Comparison of ENCODE assay signal across 8 cellular contexts in the genomic region with DNA sequence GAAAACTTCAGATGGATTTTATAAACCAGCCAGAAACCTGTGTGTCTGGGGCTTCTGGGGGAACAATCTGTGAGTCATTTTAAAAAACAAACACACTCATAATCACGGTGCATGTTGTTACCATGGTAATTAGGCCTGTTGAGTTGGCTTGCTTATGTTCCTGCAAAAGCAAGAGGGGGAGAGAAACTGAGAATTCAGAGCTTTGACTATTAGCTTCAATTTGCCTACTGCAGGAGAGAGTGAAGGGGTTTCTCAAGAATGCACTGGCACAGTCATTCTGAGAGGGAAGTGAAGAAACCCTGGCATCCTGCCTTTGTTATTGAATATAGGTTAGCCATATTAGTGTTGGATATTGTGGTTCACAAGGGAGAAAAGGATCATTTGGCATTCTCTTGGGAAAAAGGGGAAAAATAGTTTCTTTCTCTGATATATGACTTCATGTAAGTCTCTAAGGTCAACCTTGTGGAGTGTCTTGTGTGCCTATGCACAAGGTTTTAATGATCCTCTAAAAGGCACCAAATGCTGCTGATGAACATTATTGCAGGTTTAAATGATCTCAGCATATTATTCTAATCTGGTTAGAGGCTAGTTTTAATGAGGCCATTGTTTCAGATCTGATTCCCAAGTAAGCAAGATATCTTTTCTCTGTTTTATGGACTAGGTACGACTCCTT. TPM values are rescaled to one million over a fixed set of nuclear protein-coding genes. Genes with fewer than 3 reads are reported as not detected.
A peak's percentile ranks its signal among the peaks of the same experiment; 100 is the strongest.
DNase-seq lines count a peak whose midpoint lies in the region; ATAC-seq and TF ChIP-seq lines count a peak whose summit lies in the region.

No MANE protein-coding gene starts in this region.

- H3K4me3 Mint-ChIP-seq in T-helper 2 cell treated with Interferon-gamma antibody and Interleukin-4, amounts not matched to agents 5 μg/mL and 100 μg/mL, for 36 hours = peak overlapping the region; percentile 4
- H3K4me3 Mint-ChIP-seq in stimulated activated naive B cell treated with anti-CD40 and anti-IgM and Interleukin-4, amounts not matched to agents 10 μg/mL and 1 μg/mL and 100 μg/mL, for 72 hours = peak overlapping the region; percentile 0 to 5

- H3K36me3 Mint-ChIP-seq in T-helper 2 cell treated with Interferon-gamma antibody and Interleukin-4, amounts not matched to agents 5 μg/mL and 100 μg/mL, for 36 hours (ENCODE audit: low read depth) = peaks cover 37% of the 10 kb centered on the region
- H3K36me3 Mint-ChIP-seq in stimulated activated naive B cell treated with anti-CD40 and anti-IgM and Interleukin-4, amounts not matched to agents 10 μg/mL and 1 μg/mL and 100 μg/mL, for 72 hours = peaks cover 2 to 34% of the 10 kb centered on the region in 2 donors

- no peaks in the 10 kb centered on the region for H3K9me3 ChIP-seq in ascending aorta

- H3K4me1 ChIP-seq in ascending aorta = no peaks in the 10 kb centered on the region

- no peak for DNase-seq in activated CD4-positive, CD25-positive, alpha-beta regulatory T cell treated with anti-CD3 and anti-CD28 coated beads, Interleukin-2, amount 50 U/mL, for 72 hours
- DNase-seq in HPDE6-E6E7 (ENCODE audit: extremely low spot score) (peak; percentile 65), fibroblast of pulmonary artery (ENCODE audit: low read depth) (peak; percentile 94), ascending aorta (ENCODE audit: low spot score in 2 of 2) (no peak)
- peak; percentile 66 for DNase-seq in T-helper 2 cell treated with Interferon-gamma antibody and Interleukin-4, amounts not matched to agents 5 μg/mL and 100 μg/mL, for 36 hours (ENCODE audit: low spot score)
- DNase-seq in stimulated activated naive B cell treated with anti-CD40 and anti-IgM and Interleukin-4, amounts not matched to agents 10 μg/mL and 1 μg/mL and 100 μg/mL, for 72 hours = peak; percentile 68

- H3K4me1 Mint-ChIP-seq in T-helper 2 cell treated with Interferon-gamma antibody and Interleukin-4, amounts not matched to agents 5 μg/mL and 100 μg/mL, for 36 hours (ENCODE audit: low read depth) = peaks cover 44% of the 10 kb centered on the region
- H3K4me1 Mint-ChIP-seq in stimulated activated naive B cell treated with anti-CD40 and anti-IgM and Interleukin-4, amounts not matched to agents 10 μg/mL and 1 μg/mL and 100 μg/mL, for 72 hours = peaks cover 32 to 62% of the 10 kb centered on the region in 2 donors

- no peaks in the 10 kb centered on the region for H3K9me3 Mint-ChIP-seq in T-helper 2 cell treated with Interferon-gamma antibody and Interleukin-4, amounts not matched to agents 5 μg/mL and 100 μg/mL, for 36 hours
- H3K9me3 Mint-ChIP-seq in stimulated activated naive B cell treated with anti-CD40 and anti-IgM and Interleukin-4, amounts not matched to agents 10 μg/mL and 1 μg/mL and 100 μg/mL, for 72 hours = no peaks in the 10 kb centered on the region

- H3K36me3 ChIP-seq in ascending aorta = no peaks in the 10 kb centered on the region

- peak overlapping the region; percentile 54 for H3K27ac Mint-ChIP-seq in T-helper 2 cell treated with Interferon-gamma antibody and Interleukin-4, amounts not matched to agents 5 μg/mL and 100 μg/mL, for 36 hours
- H3K27ac Mint-ChIP-seq in stimulated activated naive B cell treated with anti-CD40 and anti-IgM and Interleukin-4, amounts not matched to agents 10 μg/mL and 1 μg/mL and 100 μg/mL, for 72 hours = peak overlapping the region; percentile 80

- TF ChIP-seq CTCF in fibroblast of pulmonary artery (IDR thresholded peaks at IDR 0.05; ENCODE audit: low read length, missing control alignments) (no peak), ascending aorta (IDR thresholded peaks at IDR 0.05) (no peak)

- intact Hi-C loops in ascending aorta (cut with DNase I) = no loop called here

- H3K27me3 Mint-ChIP-seq in T-helper 2 cell treated with Interferon-gamma antibody and Interleukin-4, amounts not matched to agents 5 μg/mL and 100 μg/mL, for 36 hours (ENCODE audit: low read depth) = no peaks in the 10 kb centered on the region
- no peaks in the 10 kb centered on the region for H3K27me3 Mint-ChIP-seq in stimulated activated naive B cell treated with anti-CD40 and anti-IgM and Interleukin-4, amounts not matched to agents 10 μg/mL and 1 μg/mL and 100 μg/mL, for 72 hours

- peak; percentile 77 to 83 for ATAC-seq in activated CD4-positive, CD25-positive, alpha-beta regulatory T cell treated with anti-CD3 and anti-CD28 coated beads, Interleukin-2, amount 50 U/mL, for 24 hours
- ATAC-seq in GM21526 (IDR thresholded peaks at IDR 0.05; ENCODE audit: low FRiP score, unreplicated experiment) = peak; percentile 87
- ATAC-seq in stimulated activated naive B cell treated with anti-CD40 and anti-IgM and Interleukin-4, amounts not matched to agents 10 μg/mL and 1 μg/mL and 100 μg/mL, for 72 hours (replicated peaks) = peak; percentile 95 to 96

- no peaks in the 10 kb centered on the region for H3K27me3 ChIP-seq in ascending aorta

- H3K27ac ChIP-seq in ascending aorta = no peak overlapping the region

- no peak overlapping the region for H3K4me3 ChIP-seq in fibroblast of pulmonary artery (replicated peaks; ENCODE audit: low read depth, low read length)
- H3K4me3 ChIP-seq in ascending aorta = no peak overlapping the region

RNA-seq across cellular contexts. Expression of gene GNG2, which starts 12.9 kb away (rescaled TPM):
- total RNA-seq in ascending aorta = 11.4 TPM

Comparison
In these comparisons a context has a peak if more than half of its experiments do, and no peak if none do; other contexts are left out.
1. DNase-seq: peak in HPDE6-E6E7 (single experiment), T-helper 2 cell treated with Interferon-gamma antibody and Interleukin-4, amounts not matched to agents 5 μg/mL and 100 μg/mL, for 36 hours (single experiment), fibroblast of pulmonary artery (single experiment) and stimulated activated naive B cell treated with anti-CD40 and anti-IgM and Interleukin-4, amounts not matched to agents 10 μg/mL and 1 μg/mL and 100 μg/mL, for 72 hours (single experiment); none in activated CD4-positive, CD25-positive, alpha-beta regulatory T cell treated with anti-CD3 and anti-CD28 coated beads, Interleukin-2, amount 50 U/mL, for 72 hours (single experiment) and ascending aorta (0 of 2).
2. Peak in every context shown above with its lines, with median percentiles within 50 percentile points of each other: ATAC-seq.